8 cellular contexts compared by ENCODE assay signal in genomic region chr2:215410932-215411285, GRCh38. TPM values are rescaled to one million over a fixed set of nuclear protein-coding genes. Genes with fewer than 3 reads are reported as not detected.
A peak's percentile ranks its signal among the peaks of the same experiment; 100 is the strongest.
DNase-seq lines count a peak whose midpoint lies in the region; ATAC-seq and TF ChIP-seq lines count a peak whose summit lies in the region.

No MANE protein-coding gene starts in this region.

- no peak overlapping the region for H2AFZ ChIP-seq in mammary epithelial cell (ENCODE audit: low read depth, low read length)

- H3K27ac ChIP-seq in mammary epithelial cell (ENCODE audit: insufficient read depth, low read depth, low read length): peak overlapping the region; percentile 43

- CTCF ChIA-PET in mammary epithelial cell (lab: Charles Lee; ENCODE audit: low non-redundant PET): no interaction called here

- DNase-seq in COLO829 (ENCODE audit: low spot score): peak; percentile 43
- peak; percentile 20 for DNase-seq in MG63
- DNase-seq in mammary epithelial cell: peak; percentile 86
- peak; percentile 73 for DNase-seq in myocyte (ENCODE audit: low read depth)
- DNase-seq in hypothalamus (lab: John Stamatoyannopoulos, UW): no peak
- no peak for DNase-seq in activated CD4-positive, alpha-beta T cell treated with anti-CD3 and anti-CD28 coated beads, Interleukin-2, amount 50 U/mL, for 1 hour
- DNase-seq in NCI-H187 (lab: John Stamatoyannopoulos, UW): no peak

- peaks cover 15% of the 10 kb centered on the region for H3K79me2 ChIP-seq in mammary epithelial cell (ENCODE audit: insufficient read depth, low read length)

- intact Hi-C loops in mammary epithelial cell (cut with micrococcal nuclease): loop anchor here (5.0 kb wide), 1 partner anchor 511 kb away; no protein-coding TSS in a partner anchor

- peaks cover 31% of the 10 kb centered on the region for H3K4me1 ChIP-seq in mammary epithelial cell (ENCODE audit: insufficient read depth, low read length)

- no peak overlapping the region for H3K4me2 ChIP-seq in mammary epithelial cell (ENCODE audit: insufficient read depth, low read depth, low read length)

- no TSS peak for BruUV-seq in mammary epithelial cell (replicated peaks; lab: Mats Ljungman, UMichigan)

- 0% methylated on average over 1 of the region's 1 CpG for WGBS in mammary epithelial cell (ENCODE audit: low coverage, missing lambda C conversion rate)

- H4K20me1 ChIP-seq in mammary epithelial cell (ENCODE audit: insufficient read depth, low read length): peaks cover 2% of the 10 kb centered on the region

- no peak overlapping the region for H3K9ac ChIP-seq in mammary epithelial cell (ENCODE audit: insufficient read depth, low read length)

- TF ChIP-seq CTCF in mammary epithelial cell (conservative IDR thresholded peaks at IDR 0.05 in 1 of 2, IDR thresholded peaks at IDR 0.05 in 1 of 2; ENCODE audit: extremely low read depth in 1 of 2, insufficient read depth in 1 of 2, low read depth in 1 of 2, low read length in 2 of 2): no peak

- H3K9me3 ChIP-seq in MG63: no peaks in the 10 kb centered on the region
- no peaks in the 10 kb centered on the region for H3K9me3 ChIP-seq in mammary epithelial cell (replicated peaks; ENCODE audit: insufficient read depth, low read length)

- H3K4me3 ChIP-seq in MG63 (no peak overlapping the region), mammary epithelial cell (replicated peaks in 1 of 3; ENCODE audit: insufficient read depth in 1 of 3, low read depth in 2 of 3, low read length in 3 of 3) (no peak overlapping the region)

- H3K27me3 ChIP-seq in MG63: no peaks in the 10 kb centered on the region
- H3K27me3 ChIP-seq in mammary epithelial cell (ENCODE audit: insufficient read depth, low read length): no peaks in the 10 kb centered on the region

- in situ Hi-C loops in mammary epithelial cell (cut with MboI; ENCODE audit: low sequenced_read_pairs in 2 of 2): no loop called here

- dilution Hi-C loops in mammary epithelial cell (cut with HindIII; ENCODE audit: low sequenced_read_pairs): no loop called here

- ATAC-seq in HG03108 (IDR thresholded peaks at IDR 0.05; ENCODE audit: unreplicated experiment): no peak

- H3K36me3 ChIP-seq in MG63 (peaks cover 64% of the 10 kb centered on the region), mammary epithelial cell (ENCODE audit: insufficient read depth, low read length) (peaks cover 78% of the 10 kb centered on the region)

RNA-seq across cellular contexts. Expression of gene FN1, which starts 25.0 kb away (rescaled TPM):
- 306 and 453 TPM in 2 replicates for total RNA-seq in MG63 (2014; rRNA removed; shearing (Covaris generic); ENCODE audit: low replicate concordance)
- total RNA-seq in mammary epithelial cell (over 10,000 TPM; 11,348 to 20,313 TPM), myocyte (1,735 and 1,808 TPM in 2 replicates)
- polyA plus RNA-seq in mammary epithelial cell: 3,880 TPM
- polyA minus RNA-seq in mammary epithelial cell: 7,804 TPM
- polyA plus RNA-seq in myocyte (2012): 9,206 TPM

Comparison
In these comparisons a context has a peak if more than half of its experiments do, and no peak if none do; other contexts are left out.
1. DNase-seq: peak in COLO829 (single experiment), MG63 (single experiment), mammary epithelial cell (single experiment) and myocyte (single experiment); none in hypothalamus (0 of 51), activated CD4-positive, alpha-beta T cell treated with anti-CD3 and anti-CD28 coated beads, Interleukin-2, amount 50 U/mL, for 1 hour (single experiment) and NCI-H187 (0 of 2).